22 cellular contexts compared by ENCODE assay signal in the genomic region with DNA sequence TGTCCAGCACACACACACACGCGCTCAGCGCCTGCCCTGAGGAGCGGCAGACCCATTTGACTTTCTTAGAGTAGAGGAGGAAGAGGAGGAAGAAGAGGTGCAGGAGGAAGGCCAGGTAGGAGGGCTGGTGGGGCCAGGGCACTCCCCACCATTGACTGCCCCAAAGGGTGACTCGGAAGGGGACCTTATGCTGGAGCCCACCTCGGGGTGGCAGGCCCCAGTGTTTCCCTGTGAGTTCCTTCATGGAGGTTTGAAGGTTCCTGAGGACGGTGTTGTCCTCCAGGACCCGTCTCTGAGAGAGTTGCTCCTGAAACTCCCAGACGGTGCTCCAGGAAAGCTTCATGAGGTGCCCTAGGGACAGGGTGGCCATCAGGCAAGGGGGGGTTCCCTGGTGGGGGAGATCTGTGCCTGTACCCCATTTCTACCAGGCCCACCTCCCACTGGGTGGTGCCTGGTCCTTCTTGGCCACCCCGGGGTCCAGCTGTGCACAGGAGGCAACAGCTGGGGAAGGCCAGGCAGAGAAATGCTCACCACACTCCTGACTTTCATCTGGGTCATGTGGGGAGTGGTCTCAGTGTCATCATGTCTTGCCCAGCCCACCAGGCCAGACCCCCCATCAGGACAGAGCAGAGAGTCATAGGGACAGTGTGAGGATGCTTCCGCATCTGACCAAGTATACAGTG.
"Had no signal": no experiment of that assay in that cellular context is flagged by ENCODE, and none has a peak within 500 bp of the region (broad histone marks: within the 10 kb centered on the region; RNA-seq: fewer than 3 reads in every experiment).

No MANE protein-coding gene starts in this region.

- H3K27ac Mint-ChIP-seq: effector memory CD8-positive, alpha-beta T cell; nephron progenitor cell had no signal

- H3K4me1 ChIP-seq: pancreas, right lobe of liver, stomach, thyroid gland, vagina had no signal

- DNase-seq: cortex of kidney; effector memory CD8-positive, alpha-beta T cell; erythroblast; kidney; mesenchymal stem cell; naive thymus-derived CD8-positive, alpha-beta T cell; nephron progenitor cell; occipital lobe; pancreas; retina; small intestine; stimulated activated CD4-positive, alpha-beta T cell treated with anti-CD3 and anti-CD28 coated beads, Interleukin-12 subunit alpha, Interleukin-12 subunit beta, amount 100 ng/mL, for 4 hours; stimulated activated CD4-positive, alpha-beta T cell treated with anti-CD3 and anti-CD28 coated beads, Interleukin-1b, Interleukin-23, amount 100 ng/mL, for 48 hours; stimulated activated CD4-positive, alpha-beta T cell treated with anti-CD3 and anti-CD28 coated beads, Interleukin-4, amount 100 ng/mL, for 1 hour; stimulated activated CD8-positive, alpha-beta memory T cell treated with anti-CD3 and anti-CD28 coated beads, Interleukin-4, amount 100 ng/mL, for 48 hours; stimulated activated naive CD4-positive, alpha-beta T cell treated with Interleukin-2 at 50 U/mL for 16 hours; stomach; thyroid gland; trophoblast cell had no signal

- H3K27ac ChIP-seq: pancreas, right lobe of liver, stomach, thyroid gland, vagina had no signal

- H3K4me3 Mint-ChIP-seq: effector memory CD8-positive, alpha-beta T cell; naive thymus-derived CD8-positive, alpha-beta T cell; nephron progenitor cell had no signal

- ATAC-seq: effector memory CD8-positive, alpha-beta T cell; left lobe of liver; naive thymus-derived CD8-positive, alpha-beta T cell; pancreas had no signal

- H3K27me3 ChIP-seq: pancreas, right lobe of liver, stomach, thyroid gland, vagina had no signal

- H3K36me3 ChIP-seq: pancreas, right lobe of liver, stomach, thyroid gland, vagina had no signal

- H3K9me3 ChIP-seq: pancreas, right lobe of liver, thyroid gland, vagina had no signal

- H3K4me1 Mint-ChIP-seq: naive thymus-derived CD8-positive, alpha-beta T cell; nephron progenitor cell had no signal

- H3K4me3 ChIP-seq: pancreas, right lobe of liver, stomach, thyroid gland, vagina had no signal
